Comparison of ENCODE assay signal across 16 cellular contexts in the genomic region with DNA sequence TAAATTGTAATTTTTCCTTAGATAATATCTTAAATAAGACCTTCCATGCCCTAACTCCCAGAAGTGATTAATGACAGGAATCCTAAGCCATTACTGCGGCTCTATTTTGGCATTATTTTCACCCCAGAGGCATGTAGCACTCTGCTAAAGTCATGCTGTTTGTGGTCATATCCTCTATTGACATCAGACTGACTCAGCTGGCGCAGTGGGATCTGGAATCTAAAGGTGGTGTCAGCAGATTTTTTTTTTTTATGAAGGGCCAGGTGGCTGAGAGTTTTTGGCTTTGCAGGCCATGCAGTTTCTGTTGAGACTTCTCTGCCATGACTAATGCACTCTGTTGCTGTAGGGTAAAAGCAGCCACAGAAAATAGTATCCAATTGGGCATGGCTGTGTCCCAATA.
DNase-seq lines count a peak whose midpoint lies in the region; TF ChIP-seq lines count a peak whose summit lies in the region.
"Had no signal": no experiment of that assay in that cellular context is flagged by ENCODE, and none has a peak within 500 bp of the region (broad histone marks: within the 10 kb centered on the region; RNA-seq: fewer than 3 reads in every experiment).

No MANE protein-coding gene starts in this region.

- no peak overlapping the region for H3K18ac ChIP-seq in mesenchymal stem cell (ENCODE audit: low read depth in 1 of 2, low read length in 2 of 2)

- H2BK120ac ChIP-seq in mesenchymal stem cell (ENCODE audit: low read depth, low read length) = no peak overlapping the region

- H3K27ac Mint-ChIP-seq in CD4-positive, alpha-beta memory T cell = no peak overlapping the region
- H3K27ac Mint-ChIP-seq in type B pancreatic cell = no peak overlapping the region
- H3K27ac Mint-ChIP-seq: CD4-positive, alpha-beta T cell had no signal

- H2BK15ac ChIP-seq in mesenchymal stem cell (ENCODE audit: low read depth, poor library complexity, severe bottlenecking) = no peak overlapping the region

- H4K91ac ChIP-seq in mesenchymal stem cell (ENCODE audit: low read length) = no peak overlapping the region

- H3K36me3 ChIP-seq in BJ (ENCODE audit: control insufficient read depth, insufficient read depth, low read length) (no peaks in the 10 kb centered on the region), MG63 (no peaks in the 10 kb centered on the region), brain microvascular endothelial cell (replicated peaks) (no peaks in the 10 kb centered on the region), mesenchymal stem cell (ENCODE audit: control insufficient read depth in 1 of 2, insufficient read depth in 2 of 2, low read depth in 1 of 2, low read length in 2 of 2) (no peaks in the 10 kb centered on the region)
- H3K36me3 ChIP-seq in CD4-positive, alpha-beta memory T cell (ENCODE audit: insufficient read depth, low read length) = no peaks in the 10 kb centered on the region
- H3K36me3 ChIP-seq: esophagus muscularis mucosa, pancreas, thoracic aorta had no signal

- no peak overlapping the region for H3K23ac ChIP-seq in mesenchymal stem cell (ENCODE audit: low read length in 2 of 2)

- no peak overlapping the region for H2BK12ac ChIP-seq in mesenchymal stem cell (ENCODE audit: low read length in 2 of 2)

- H3K4me1 Mint-ChIP-seq in CD4-positive, alpha-beta memory T cell = no peaks in the 10 kb centered on the region
- H3K4me1 Mint-ChIP-seq in type B pancreatic cell (ENCODE audit: unreplicated experiment) = no peaks in the 10 kb centered on the region

- H3K4me3 Mint-ChIP-seq in CD4-positive, alpha-beta memory T cell = no peak overlapping the region
- no peak overlapping the region for H3K4me3 Mint-ChIP-seq in type B pancreatic cell
- H3K4me3 Mint-ChIP-seq: CD4-positive, alpha-beta T cell had no signal

- no peak overlapping the region for H3K4ac ChIP-seq in mesenchymal stem cell (ENCODE audit: low read depth in 1 of 2, low read length in 2 of 2)

- H3K4me2 ChIP-seq in mesenchymal stem cell (ENCODE audit: low read length, poor library complexity, severe bottlenecking) = no peak overlapping the region

- in situ Hi-C loops in brain microvascular endothelial cell (cut with HindIII; ENCODE audit: low pct_ligation_motif_present, low sequenced_read_pairs) = no loop called here

- H3K14ac ChIP-seq in mesenchymal stem cell (ENCODE audit: low read length in 2 of 2) = no peak overlapping the region

- H3K4me1 ChIP-seq in mesenchymal stem cell (ENCODE audit: control insufficient read depth, insufficient read depth, low read depth, low read length) = no peaks in the 10 kb centered on the region
- H3K4me1 ChIP-seq in CD4-positive, alpha-beta memory T cell (ENCODE audit: insufficient read depth, low read length) = no peaks in the 10 kb centered on the region
- H3K4me1 ChIP-seq: esophagus muscularis mucosa, pancreas had no signal

- H3K36me3 Mint-ChIP-seq in CD4-positive, alpha-beta memory T cell = peaks cover 0 to 5% of the 10 kb centered on the region in 2 donors
- H3K36me3 Mint-ChIP-seq in type B pancreatic cell = no peaks in the 10 kb centered on the region

- no peak overlapping the region for H2BK5ac ChIP-seq in mesenchymal stem cell (ENCODE audit: low read depth, low read length, poor library complexity, severe bottlenecking)

- H3K79me1 ChIP-seq in mesenchymal stem cell (replicated peaks; ENCODE audit: low read length, poor library complexity, severe bottlenecking) = no peaks in the 10 kb centered on the region

- DNase-seq in BJ (ENCODE audit: low read depth) (peak; percentile 83), MG63 (peak; percentile 91), brain microvascular endothelial cell (peak; percentile 88), mesenchymal stem cell (peak; percentile 77), dorsolateral prefrontal cortex (no peak), type B pancreatic cell (ENCODE audit: extremely low spot score, unreplicated experiment) (no peak)
- DNase-seq in activated naive CD4-positive, alpha-beta T cell treated with anti-CD3 and anti-CD28 coated beads, Interleukin-2, amount 50 U/mL, for 16 hours = no peak
- DNase-seq in CD4-positive, alpha-beta memory T cell = no peak
- DNase-seq: aorta; CD4-positive, alpha-beta T cell; NCI-H1436 treated with DMSO at 0.1 percent for 48 hours; pancreas had no signal

- H2AK5ac ChIP-seq in mesenchymal stem cell (ENCODE audit: low read length, severe bottlenecking) = no peak overlapping the region

- no peak overlapping the region for H4K8ac ChIP-seq in mesenchymal stem cell (ENCODE audit: low read length)

- CTCF ChIA-PET in BJ (lab: Yijun Ruan, JAX) = no interaction called here
- CTCF ChIA-PET in CD4-positive, alpha-beta memory T cell (lab: Charles Lee; ENCODE audit: partially characterized antibody) = no interaction called here

- peaks cover 0 to 3% (median 0%) of the 10 kb centered on the region in 8 donors for H3K9me3 Mint-ChIP-seq in CD4-positive, alpha-beta memory T cell
- no peaks in the 10 kb centered on the region for H3K9me3 Mint-ChIP-seq in type B pancreatic cell
- H3K9me3 Mint-ChIP-seq: CD4-positive, alpha-beta T cell had no signal

- POLR2A ChIA-PET in BJ (lab: Charles Lee) = no interaction called here
- POLR2A ChIA-PET in CD4-positive, alpha-beta memory T cell (lab: Charles Lee; ENCODE audit: partially characterized antibody) = no interaction called here

- no peak overlapping the region for H3K27ac ChIP-seq in brain microvascular endothelial cell
- H3K27ac ChIP-seq in mesenchymal stem cell (ENCODE audit: low read length, poor library complexity, severe bottlenecking) = peak overlapping the region; percentile 90
- H3K27ac ChIP-seq in dorsolateral prefrontal cortex = no peak overlapping the region
- H3K27ac ChIP-seq in CD4-positive, alpha-beta memory T cell (ENCODE audit: low read depth, low read length) = no peak overlapping the region
- H3K27ac ChIP-seq: esophagus muscularis mucosa, HL-60, pancreas, thoracic aorta had no signal

- H3K27me3 ChIP-seq in BJ (ENCODE audit: control insufficient read depth, insufficient read depth, low read length) = no peaks in the 10 kb centered on the region
- no peaks in the 10 kb centered on the region for H3K27me3 ChIP-seq in MG63
- H3K27me3 ChIP-seq in brain microvascular endothelial cell (replicated peaks) = no peaks in the 10 kb centered on the region
- no peaks in the 10 kb centered on the region for H3K27me3 ChIP-seq in mesenchymal stem cell (ENCODE audit: control insufficient read depth in 1 of 2, insufficient read depth in 1 of 2, low read length in 2 of 2)
- H3K27me3 ChIP-seq in dorsolateral prefrontal cortex = no peaks in the 10 kb centered on the region
- no peaks in the 10 kb centered on the region for H3K27me3 ChIP-seq in CD4-positive, alpha-beta memory T cell (ENCODE audit: insufficient read depth, low read length)
- H3K27me3 ChIP-seq: esophagus muscularis mucosa, pancreas had no signal

- WGBS in mesenchymal stem cell = 21% methylated on average over 2 of the region's 2 CpGs

- H2AFZ ChIP-seq in mesenchymal stem cell (ENCODE audit: low read depth, low read length) = no peak overlapping the region

- H3K4me3 ChIP-seq in BJ (ENCODE audit: low read depth, low read length) (no peak overlapping the region), MG63 (no peak overlapping the region), brain microvascular endothelial cell (ENCODE audit: low read depth, low read length) (no peak overlapping the region), mesenchymal stem cell (ENCODE audit: insufficient read depth in 1 of 2, low read depth in 1 of 2, low read length in 2 of 2) (no peak overlapping the region), dorsolateral prefrontal cortex (no peak overlapping the region)
- no peak overlapping the region for H3K4me3 ChIP-seq in CD4-positive, alpha-beta memory T cell (ENCODE audit: low read length in 2 of 2)
- H3K4me3 ChIP-seq: esophagus muscularis mucosa, GM12878, pancreas, thoracic aorta had no signal

- intact Hi-C loops in dorsolateral prefrontal cortex (cut with DNase I) = no loop called here
- intact Hi-C loops in CD4-positive, alpha-beta memory T cell (cut with micrococcal nuclease) = no loop called here

- TF ChIP-seq CTCF in BJ (IDR thresholded peaks at IDR 0.05; ENCODE audit: insufficient read depth, low read depth, low read length) (no peak), brain microvascular endothelial cell (IDR thresholded peaks at IDR 0.05; ENCODE audit: low read depth, low read length, missing control alignments) (no peak), dorsolateral prefrontal cortex (IDR thresholded peaks at IDR 0.05 in 54 of 56, conservative IDR thresholded peaks at IDR 0.05 in 2 of 56; ENCODE audit: low read depth in 1 of 56, partially characterized antibody in 56 of 56) (no peak), type B pancreatic cell (conservative IDR thresholded peaks at IDR 0.05) (no peak)

- H3K9ac ChIP-seq in mesenchymal stem cell (ENCODE audit: low read length) = no peak overlapping the region

- peaks cover 0 to 2% of the 10 kb centered on the region in 2 donors for H3K27me3 Mint-ChIP-seq in CD4-positive, alpha-beta memory T cell
- H3K27me3 Mint-ChIP-seq in type B pancreatic cell = no peaks in the 10 kb centered on the region
- H3K27me3 Mint-ChIP-seq: CD4-positive, alpha-beta T cell had no signal

- peaks cover 10% of the 10 kb centered on the region; the same call in 1 of the 2 replicates for H3K9me3 ChIP-seq in MG63
- H3K9me3 ChIP-seq in mesenchymal stem cell (ENCODE audit: control insufficient read depth, low read length) = peaks cover 4% of the 10 kb centered on the region
- H3K9me3 ChIP-seq in CD4-positive, alpha-beta memory T cell (ENCODE audit: control insufficient read depth in 1 of 2, low read length in 2 of 2) = no peaks in the 10 kb centered on the region
- H3K9me3 ChIP-seq: esophagus muscularis mucosa, pancreas, thoracic aorta had no signal

Comparison
In these comparisons a context has a peak if more than half of its experiments do, and no peak if none do; other contexts are left out.
1. DNase-seq: peak in BJ (single experiment), MG63 (single experiment), brain microvascular endothelial cell (single experiment) and mesenchymal stem cell (single experiment); none in dorsolateral prefrontal cortex (0 of 10), activated naive CD4-positive, alpha-beta T cell treated with anti-CD3 and anti-CD28 coated beads, Interleukin-2, amount 50 U/mL, for 16 hours (single experiment), CD4-positive, alpha-beta memory T cell (0 of 5) and type B pancreatic cell (single experiment).